In genomic region chr5:172819569-172819968, GRCh38 we compare ENCODE assay signal across 17 cellular contexts. TPM values are rescaled to one million over a fixed set of nuclear protein-coding genes. Genes with fewer than 3 reads are reported as not detected.
DNase-seq lines count a peak whose midpoint lies in the region; ATAC-seq and TF ChIP-seq lines count a peak whose summit lies in the region.
"Had no signal": no experiment of that assay in that cellular context is flagged by ENCODE, and none has a peak within 500 bp of the region (broad histone marks: within the 10 kb centered on the region; RNA-seq: fewer than 3 reads in every experiment).

No MANE protein-coding gene starts in this region.

- H3K4me3 ChIP-seq in HCT116 (replicated peaks in 1 of 2; ENCODE audit: low read depth in 1 of 2, low read length in 2 of 2): no peak overlapping the region
- H3K4me3 ChIP-seq in esophagus squamous epithelium: no peak overlapping the region
- no peak overlapping the region for H3K4me3 ChIP-seq in osteoblast (ENCODE audit: insufficient read depth, low read length)
- H3K4me3 ChIP-seq: PC-9, SK-N-MC had no signal

- TF ChIP-seq CTCF in HCT116 (IDR thresholded peaks at IDR 0.05 in 2 of 3, conservative IDR thresholded peaks at IDR 0.05 in 1 of 3; ENCODE audit: borderline replicate concordance in 1 of 3, insufficient read depth in 1 of 3, low read depth in 2 of 3, low read length in 2 of 3) (no peak), esophagus squamous epithelium (IDR thresholded peaks at IDR 0.05) (no peak), osteoblast (IDR thresholded peaks at IDR 0.05; ENCODE audit: extremely low read depth, low read depth, low read length) (no peak)

- no peaks in the 10 kb centered on the region for H3K27me3 ChIP-seq in HCT116 (ENCODE audit: insufficient read depth, low read length)
- H3K27me3 ChIP-seq in esophagus squamous epithelium: no peaks in the 10 kb centered on the region
- no peaks in the 10 kb centered on the region for H3K27me3 ChIP-seq in osteoblast (ENCODE audit: insufficient read depth, low read length)

- H3K27me3 Mint-ChIP-seq in activated T-helper 17 cell treated with anti-CD3 and anti-CD28 coated beads, Interleukin-2, amount 50 U/mL, for 72 hours: no peaks in the 10 kb centered on the region

- CTCF ChIA-PET in HCT116 (lab: Charles Lee): no interaction called here

- H3K36me3 Mint-ChIP-seq in activated T-helper 17 cell treated with anti-CD3 and anti-CD28 coated beads, Interleukin-2, amount 50 U/mL, for 72 hours (ENCODE audit: low read depth): no peaks in the 10 kb centered on the region
- peaks cover 0 to under 1% of the 10 kb centered on the region in 2 donors for H3K36me3 Mint-ChIP-seq in activated naive CD4-positive, alpha-beta T cell treated with anti-CD3 and anti-CD28 coated beads, Interleukin-2, amount 50 U/mL, for 72 hours

- no peak overlapping the region for H3K27ac Mint-ChIP-seq in activated T-helper 17 cell treated with anti-CD3 and anti-CD28 coated beads, Interleukin-2, amount 50 U/mL, for 72 hours
- no peak overlapping the region for H3K27ac Mint-ChIP-seq in activated naive CD4-positive, alpha-beta T cell treated with anti-CD3 and anti-CD28 coated beads, Interleukin-2, amount 50 U/mL, for 72 hours

- H3K4me1 Mint-ChIP-seq in activated T-helper 17 cell treated with anti-CD3 and anti-CD28 coated beads, Interleukin-2, amount 50 U/mL, for 72 hours: peaks cover 16% of the 10 kb centered on the region

- H3K79me2 ChIP-seq in HCT116 (ENCODE audit: insufficient read depth, low read length): no peaks in the 10 kb centered on the region
- no peaks in the 10 kb centered on the region for H3K79me2 ChIP-seq in osteoblast (ENCODE audit: insufficient read depth, low read length)

- intact Hi-C loops in HCT116 (cut with micrococcal nuclease): no loop called here
- intact Hi-C loops in esophagus squamous epithelium (cut with DNase I): no loop called here

- H3K9ac ChIP-seq in HCT116 (ENCODE audit: low read length): no peak overlapping the region

- POLR2A ChIA-PET in HCT116 (lab: Charles Lee): no interaction called here

- H4K20me1 ChIP-seq in HCT116 (ENCODE audit: insufficient read depth) (no peaks in the 10 kb centered on the region), osteoblast (ENCODE audit: insufficient read depth, low read length) (no peaks in the 10 kb centered on the region)

- H3K36me3 ChIP-seq in HCT116 (ENCODE audit: control insufficient read depth in 1 of 2, insufficient read depth in 2 of 2, low read length in 2 of 2): no peaks in the 10 kb centered on the region
- H3K36me3 ChIP-seq in esophagus squamous epithelium: no peaks in the 10 kb centered on the region
- H3K36me3 ChIP-seq in osteoblast (ENCODE audit: insufficient read depth, low read length): no peaks in the 10 kb centered on the region

- no peak for ATAC-seq in HCT116
- ATAC-seq in activated T-helper 17 cell treated with anti-CD3 and anti-CD28 coated beads, Interleukin-2, amount 50 U/mL, for 72 hours (replicated peaks): no peak
- ATAC-seq in activated naive CD4-positive, alpha-beta T cell treated with anti-CD3 and anti-CD28 coated beads, Interleukin-2, amount 50 U/mL, for 72 hours: no peak

- WGBS in esophagus squamous epithelium, 2 donors: 80 to 89% methylated on average over 3 of the region's 3 CpGs

- RAD21 ChIA-PET in HCT116 (lab: Charles Lee; ENCODE audit: low non-redundant PET in 1 of 2, low total read pairs in 2 of 2, uncharacterized antibody in 2 of 2, unreplicated experiment in 2 of 2): no interaction called here

- DNase-seq in HCT116 (ENCODE audit: low read depth, low spot score) (no peak), esophagus squamous epithelium (lab: John Stamatoyannopoulos, UW) (no peak), osteoblast (ENCODE audit: insufficient read length, low spot score, missing footprints) (no peak), GOT3 (lab: John Stamatoyannopoulos, UW) (no peak), KG1 (lab: John Stamatoyannopoulos, UW) (no peak)
- no peak for DNase-seq in activated CD4-positive, alpha-beta T cell treated with anti-CD3 and anti-CD28 coated beads, Interleukin-2, amount 50 U/mL, for 4 hours
- no peak for DNase-seq in activated naive CD4-positive, alpha-beta T cell treated with anti-CD3 and anti-CD28 coated beads, Interleukin-2, amount 50 U/mL, for 72 hours (ENCODE audit: low spot score in 2 of 2)
- DNase-seq: GF-D8, H7, NCI-H1417 treated with DMSO at 0.1 percent for 48 hours, NCI-H1930, NCI-H446, PC-9, Right ventricle myocardium superior had no signal

- H2AFZ ChIP-seq in HCT116 (ENCODE audit: low read depth, low read length, poor library complexity, severe bottlenecking) (peak overlapping the region; percentile 14), osteoblast (ENCODE audit: low read length) (peak overlapping the region; percentile 2)
- H2AFZ ChIP-seq: PC-9 had no signal

- peak overlapping the region; percentile 39 for H3K4me3 Mint-ChIP-seq in activated T-helper 17 cell treated with anti-CD3 and anti-CD28 coated beads, Interleukin-2, amount 50 U/mL, for 72 hours
- H3K4me3 Mint-ChIP-seq: CD14-positive monocyte had no signal

- TF ChIP-seq RAD21 in HCT116 (IDR thresholded peaks at IDR 0.05; ENCODE audit: low read depth): no peak

- no peaks in the 10 kb centered on the region for H3K9me2 ChIP-seq in HCT116 (ENCODE audit: insufficient read depth)

- BruUV-seq in HCT116 (replicated peaks; lab: Mats Ljungman, UMichigan): no TSS peak

- TF ChIP-seq POLR2A in HCT116 (IDR thresholded peaks at IDR 0.05; ENCODE audit: borderline replicate concordance, extremely low read depth, insufficient read depth, insufficient read length): no peak
- TF ChIP-seq POLR2A in esophagus squamous epithelium (IDR thresholded peaks at IDR 0.05): no peak

- H3K4me2 ChIP-seq in HCT116 (ENCODE audit: low read length) (no peak overlapping the region; the same call in 1 of the 2 replicates), osteoblast (ENCODE audit: insufficient read depth, low read length) (no peak overlapping the region)
- H3K4me2 ChIP-seq: PC-9 had no signal

- H3K9me3 ChIP-seq in HCT116 (ENCODE audit: control insufficient read depth in 1 of 2, insufficient read depth in 1 of 2, low read depth in 1 of 2, low read length in 2 of 2) (no peaks in the 10 kb centered on the region), esophagus squamous epithelium (no peaks in the 10 kb centered on the region), osteoblast (ENCODE audit: low read depth, low read length) (no peaks in the 10 kb centered on the region)

- H3K9me3 Mint-ChIP-seq in activated T-helper 17 cell treated with anti-CD3 and anti-CD28 coated beads, Interleukin-2, amount 50 U/mL, for 72 hours: no peaks in the 10 kb centered on the region
- no peaks in the 10 kb centered on the region for H3K9me3 Mint-ChIP-seq in activated naive CD4-positive, alpha-beta T cell treated with anti-CD3 and anti-CD28 coated beads, Interleukin-2, amount 50 U/mL, for 72 hours

- H3K27ac ChIP-seq in HCT116 (ENCODE audit: low read depth, low read length): no peak overlapping the region
- peak overlapping the region; percentile 63 to 90 (median 81) for H3K27ac ChIP-seq in esophagus squamous epithelium
- H3K27ac ChIP-seq in osteoblast (ENCODE audit: low read depth, low read length): peak overlapping the region; percentile 51
- H3K27ac ChIP-seq: PC-9, SK-N-MC had no signal

- H3K4me1 ChIP-seq in HCT116 (ENCODE audit: control insufficient read depth in 1 of 2, insufficient read depth in 2 of 2, low read length in 2 of 2): peaks cover 7 to 26% of the 10 kb centered on the region in 2 experiments; a peak in 3 of 4 replicates
- peaks cover 4 to 36% (median 11%) of the 10 kb centered on the region in 3 donors for H3K4me1 ChIP-seq in esophagus squamous epithelium
- peaks cover 29% of the 10 kb centered on the region for H3K4me1 ChIP-seq in osteoblast (ENCODE audit: insufficient read depth, low read length)

TF ChIP-seq in HCT116, 20 proteins besides CTCF, POLR2A, EP300 and RAD21:
- TF ChIP-seq POLR2AphosphoS5 (IDR thresholded peaks at IDR 0.05; ENCODE audit: low read depth, low read length) (no peak), ZFX (IDR thresholded peaks at IDR 0.05) (no peak), EZH2 (IDR thresholded peaks at IDR 0.05) (no peak), TCF7L2 (IDR thresholded peaks at IDR 0.05; ENCODE audit: borderline replicate concordance, extremely low read depth, insufficient read depth, insufficient read length) (no peak), FOSL1 (IDR thresholded peaks at IDR 0.05; ENCODE audit: low read depth) (no peak), ZNF274 (IDR thresholded peaks at IDR 0.05; ENCODE audit: low read depth, low read length) (no peak)

RNA-seq across cellular contexts. Expression of gene ERGIC1, which starts 14.5 kb away (rescaled TPM):
- total RNA-seq in HCT116 (2021; ENCODE audit: unreplicated experiment): 73.3 TPM
- 85.5 and 90.7 TPM in 2 replicates for polyA plus RNA-seq in HCT116 (2012)
- 10 to 100 TPM; 34.0 to 35.7 TPM for total RNA-seq in activated T-helper 17 cell treated with anti-CD3 and anti-CD28 coated beads, Interleukin-2, amount 50 U/mL, for 72 hours
- total RNA-seq in esophagus squamous epithelium: 10 to 100 TPM; 50.9 to 83.0 (median 65.5) TPM
- 109 and 128 TPM in 2 replicates for total RNA-seq in osteoblast
- total RNA-seq in activated naive CD4-positive, alpha-beta T cell treated with anti-CD3 and anti-CD28 coated beads, Interleukin-2, amount 50 U/mL, for 72 hours: 10 to 100 TPM; 37.0 to 52.9 TPM

RNA-seq across cellular contexts. Expression of gene DUSP1, which starts 48.6 kb away (rescaled TPM):
- total RNA-seq in HCT116 (2021; ENCODE audit: unreplicated experiment): 16.6 TPM
- polyA plus RNA-seq in HCT116 (2012): 55.8 and 144 TPM in 2 replicates
- 10 to 100 TPM; 18.3 to 24.6 TPM for total RNA-seq in activated T-helper 17 cell treated with anti-CD3 and anti-CD28 coated beads, Interleukin-2, amount 50 U/mL, for 72 hours
- total RNA-seq in esophagus squamous epithelium: 100 to 1,000 TPM; 222 to 415 (median 252) TPM
- total RNA-seq in osteoblast: 69.2 and 74.6 TPM in 2 replicates
- total RNA-seq in activated naive CD4-positive, alpha-beta T cell treated with anti-CD3 and anti-CD28 coated beads, Interleukin-2, amount 50 U/mL, for 72 hours: 10 to 100 TPM; 12.0 to 17.6 TPM
